Comparison of ENCODE assay signal across 5 cellular contexts in the genomic region with DNA sequence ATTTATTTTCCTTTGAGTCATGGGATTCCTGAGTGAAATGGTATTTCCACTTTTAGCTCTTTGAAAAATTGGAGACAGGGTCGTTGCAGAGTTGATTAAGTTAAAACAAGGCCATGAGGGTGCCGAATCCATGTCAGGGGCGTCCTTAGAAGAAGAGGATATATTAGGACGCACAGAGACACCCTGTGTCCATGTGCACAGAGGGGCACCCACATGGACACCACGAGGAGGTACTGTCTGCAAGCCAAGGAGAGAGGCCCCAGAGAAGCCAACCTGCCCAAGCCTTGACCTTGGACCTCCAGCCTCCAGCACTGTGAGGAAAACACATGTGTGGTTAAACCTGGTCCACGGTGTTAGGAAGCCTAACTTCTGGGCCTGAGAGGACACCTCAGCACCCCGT.
"Had no signal": no experiment of that assay in that cellular context is flagged by ENCODE, and none has a peak within 500 bp of the region (broad histone marks: within the 10 kb centered on the region; RNA-seq: fewer than 3 reads in every experiment).

No MANE protein-coding gene starts in this region.

- H3K27ac ChIP-seq: HL-60 had no signal

- ATAC-seq: K562 had no signal

- H3K4me3 ChIP-seq: K562 had no signal

- DNase-seq: IMR-90, KBM-7 had no signal

- FAIRE-seq: HTR-8/SVneo, K562 had no signal
